ENCODE assay signal across 10 cellular contexts in genomic region chr9:34378376-34379060, GRCh38. TPM values are rescaled to one million over a fixed set of nuclear protein-coding genes. Genes with fewer than 3 reads are reported as not detected.
A peak's percentile ranks its signal among the peaks of the same experiment; 100 is the strongest.
DNase-seq lines count a peak whose midpoint lies in the region; ATAC-seq lines count a peak whose summit lies in the region.
"Had no signal": no experiment of that assay in that cellular context is flagged by ENCODE, and none has a peak within 500 bp of the region (broad histone marks: within the 10 kb centered on the region; RNA-seq: fewer than 3 reads in every experiment).

No MANE protein-coding gene starts in this region.

- H3K9me3 Mint-ChIP-seq in activated naive CD4-positive, alpha-beta T cell treated with anti-CD3 and anti-CD28 coated beads, Interleukin-2, amount 10 ng/mL, durations not matched to agents 7 days and 5 days = no peaks in the 10 kb centered on the region
- H3K9me3 Mint-ChIP-seq in activated naive CD4-positive, alpha-beta T cell treated with anti-CD3 and anti-CD28 coated beads for 36 hours = no peaks in the 10 kb centered on the region
- H3K9me3 Mint-ChIP-seq in activated T-helper 1 cell treated with anti-CD3 and anti-CD28 coated beads, Interleukin-12 subunit alpha, Interleukin-12 subunit beta, Interleukin-2, Interleukin-4 antibody, amounts not matched to agents 30 ng/mL and 10 ng/mL and 1 ng/mL, durations not matched to agents 14 hours and 24 hours and 36 hours = no peaks in the 10 kb centered on the region
- no peaks in the 10 kb centered on the region for H3K9me3 Mint-ChIP-seq in naive B cell
- H3K9me3 Mint-ChIP-seq: stimulated activated naive CD8-positive, alpha-beta T cell treated with anti-CD3 and anti-CD28 coated beads, Interleukin-15, amount 100 ng/mL, for 72 hours had no signal

- ATAC-seq in naive B cell (ENCODE audit: low read depth in 2 of 2) = no peak
- no peak for ATAC-seq in HG02610 (IDR thresholded peaks at IDR 0.05; ENCODE audit: unreplicated experiment)

- H3K27ac ChIP-seq in substantia nigra (ENCODE audit: low read depth, low read length, poor library complexity, severe bottlenecking) = peak overlapping the region; percentile 30
- H3K27ac ChIP-seq: uterus had no signal

- no peak for DNase-seq in activated naive CD4-positive, alpha-beta T cell treated with anti-CD3 and anti-CD28 coated beads, Interleukin-2, amount 10 ng/mL, durations not matched to agents 7 days and 5 days
- no peak for DNase-seq in activated naive CD4-positive, alpha-beta T cell treated with anti-CD3 and anti-CD28 coated beads for 36 hours
- DNase-seq in activated T-helper 1 cell treated with anti-CD3 and anti-CD28 coated beads, Interleukin-12 subunit alpha, Interleukin-12 subunit beta, Interleukin-2, Interleukin-4 antibody, amounts not matched to agents 30 ng/mL and 10 ng/mL and 1 ng/mL, durations not matched to agents 14 hours and 24 hours and 36 hours (ENCODE audit: low spot score) = no peak
- no peak for DNase-seq in naive B cell
- no peak for DNase-seq in substantia nigra (lab: John Stamatoyannopoulos, UW)
- no peak for DNase-seq in AG08396 (ENCODE audit: low spot score)
- no peak for DNase-seq in NCI-H82 (lab: John Stamatoyannopoulos, UW)

- CTCF ChIA-PET in activated naive CD4-positive, alpha-beta T cell treated with anti-CD3 and anti-CD28 coated beads, Interleukin-2, amount 10 ng/mL, durations not matched to agents 7 days and 5 days (lab: Charles Lee) = interaction anchor here (0.7 to 9.3 kb wide), 13 partner anchors 7 to 454 kb away, joined by 3 to 119 read pairs (median 4); partner anchors contain the start of genes DNAI1 and FAM219A
- CTCF ChIA-PET in activated naive CD4-positive, alpha-beta T cell treated with anti-CD3 and anti-CD28 coated beads for 36 hours (lab: Charles Lee) = interaction anchor here (0.7 to 6.4 kb wide), 14 partner anchors 9 to 329 kb away, joined by 3 to 89 read pairs (median 4); no protein-coding TSS in a partner anchor

- H3K4me3 Mint-ChIP-seq in activated naive CD4-positive, alpha-beta T cell treated with anti-CD3 and anti-CD28 coated beads, Interleukin-2, amount 10 ng/mL, durations not matched to agents 7 days and 5 days = peak overlapping the region; percentile 29
- no peak overlapping the region for H3K4me3 Mint-ChIP-seq in activated naive CD4-positive, alpha-beta T cell treated with anti-CD3 and anti-CD28 coated beads for 36 hours
- H3K4me3 Mint-ChIP-seq in activated T-helper 1 cell treated with anti-CD3 and anti-CD28 coated beads, Interleukin-12 subunit alpha, Interleukin-12 subunit beta, Interleukin-2, Interleukin-4 antibody, amounts not matched to agents 30 ng/mL and 10 ng/mL and 1 ng/mL, durations not matched to agents 14 hours and 24 hours and 36 hours = peak overlapping the region; percentile 40
- peak overlapping the region in 7 of 8 donors; percentile 33 to 92 (median 83) for H3K4me3 Mint-ChIP-seq in naive B cell

- H3K27ac Mint-ChIP-seq in activated naive CD4-positive, alpha-beta T cell treated with anti-CD3 and anti-CD28 coated beads, Interleukin-2, amount 10 ng/mL, durations not matched to agents 7 days and 5 days = no peak overlapping the region
- no peak overlapping the region for H3K27ac Mint-ChIP-seq in activated naive CD4-positive, alpha-beta T cell treated with anti-CD3 and anti-CD28 coated beads for 36 hours
- peak overlapping the region; percentile 5 for H3K27ac Mint-ChIP-seq in activated T-helper 1 cell treated with anti-CD3 and anti-CD28 coated beads, Interleukin-12 subunit alpha, Interleukin-12 subunit beta, Interleukin-2, Interleukin-4 antibody, amounts not matched to agents 30 ng/mL and 10 ng/mL and 1 ng/mL, durations not matched to agents 14 hours and 24 hours and 36 hours
- no peak overlapping the region for H3K27ac Mint-ChIP-seq in naive B cell
- H3K27ac Mint-ChIP-seq: stimulated activated naive CD8-positive, alpha-beta T cell treated with anti-CD3 and anti-CD28 coated beads, Interleukin-15, amount 100 ng/mL, for 72 hours had no signal

- peaks cover 48% of the 10 kb centered on the region for H3K4me1 Mint-ChIP-seq in activated naive CD4-positive, alpha-beta T cell treated with anti-CD3 and anti-CD28 coated beads, Interleukin-2, amount 10 ng/mL, durations not matched to agents 7 days and 5 days
- peaks cover 30% of the 10 kb centered on the region for H3K4me1 Mint-ChIP-seq in activated naive CD4-positive, alpha-beta T cell treated with anti-CD3 and anti-CD28 coated beads for 36 hours (ENCODE audit: low read depth)
- H3K4me1 Mint-ChIP-seq in activated T-helper 1 cell treated with anti-CD3 and anti-CD28 coated beads, Interleukin-12 subunit alpha, Interleukin-12 subunit beta, Interleukin-2, Interleukin-4 antibody, amounts not matched to agents 30 ng/mL and 10 ng/mL and 1 ng/mL, durations not matched to agents 14 hours and 24 hours and 36 hours (ENCODE audit: low read depth) = peaks cover 47% of the 10 kb centered on the region
- H3K4me1 Mint-ChIP-seq in naive B cell = peaks cover 35 to 47% (median 36%) of the 10 kb centered on the region in 3 donors

- H3K27me3 Mint-ChIP-seq in activated naive CD4-positive, alpha-beta T cell treated with anti-CD3 and anti-CD28 coated beads, Interleukin-2, amount 10 ng/mL, durations not matched to agents 7 days and 5 days = peaks cover 42% of the 10 kb centered on the region
- H3K27me3 Mint-ChIP-seq in activated naive CD4-positive, alpha-beta T cell treated with anti-CD3 and anti-CD28 coated beads for 36 hours (ENCODE audit: low read depth) = no peaks in the 10 kb centered on the region
- peaks cover 19% of the 10 kb centered on the region for H3K27me3 Mint-ChIP-seq in activated T-helper 1 cell treated with anti-CD3 and anti-CD28 coated beads, Interleukin-12 subunit alpha, Interleukin-12 subunit beta, Interleukin-2, Interleukin-4 antibody, amounts not matched to agents 30 ng/mL and 10 ng/mL and 1 ng/mL, durations not matched to agents 14 hours and 24 hours and 36 hours (ENCODE audit: insufficient read depth)
- peaks cover 0 to 20% (median 4%) of the 10 kb centered on the region in 3 donors for H3K27me3 Mint-ChIP-seq in naive B cell

- peaks cover 1% of the 10 kb centered on the region for H3K36me3 Mint-ChIP-seq in activated naive CD4-positive, alpha-beta T cell treated with anti-CD3 and anti-CD28 coated beads, Interleukin-2, amount 10 ng/mL, durations not matched to agents 7 days and 5 days
- H3K36me3 Mint-ChIP-seq in activated naive CD4-positive, alpha-beta T cell treated with anti-CD3 and anti-CD28 coated beads for 36 hours (ENCODE audit: low read depth) = no peaks in the 10 kb centered on the region
- H3K36me3 Mint-ChIP-seq in activated T-helper 1 cell treated with anti-CD3 and anti-CD28 coated beads, Interleukin-12 subunit alpha, Interleukin-12 subunit beta, Interleukin-2, Interleukin-4 antibody, amounts not matched to agents 30 ng/mL and 10 ng/mL and 1 ng/mL, durations not matched to agents 14 hours and 24 hours and 36 hours (ENCODE audit: low read depth) = no peaks in the 10 kb centered on the region
- no peaks in the 10 kb centered on the region for H3K36me3 Mint-ChIP-seq in naive B cell

- intact Hi-C loops in activated naive CD4-positive, alpha-beta T cell treated with anti-CD3 and anti-CD28 coated beads for 36 hours (cut with micrococcal nuclease) = loop anchor here (1.0 to 5.0 kb wide), 8 partner anchors 46 to 609 kb away; partner anchors contain the start of genes DNAI1, DNAJB5, FAM219A and UBE2R2
- intact Hi-C loops in activated T-helper 1 cell treated with anti-CD3 and anti-CD28 coated beads, Interleukin-12 subunit alpha, Interleukin-12 subunit beta, Interleukin-2, Interleukin-4 antibody, amounts not matched to agents 30 ng/mL and 10 ng/mL and 1 ng/mL, durations not matched to agents 14 hours and 24 hours and 36 hours (cut with micrococcal nuclease) = loop anchor here (1.0 to 2.0 kb wide), 4 partner anchors 46 to 562 kb away; partner anchors contain the start of gene UBE2R2

RNA-seq across cellular contexts. Expression of gene MYORG, which starts 1.8 kb away (rescaled TPM):
- total RNA-seq in activated naive CD4-positive, alpha-beta T cell treated with anti-CD3 and anti-CD28 coated beads for 36 hours = 1 to 10 TPM; 1.1 to 2.0 TPM
- 1.0 and 1.9 TPM in 2 replicates for total RNA-seq in activated T-helper 1 cell treated with anti-CD3 and anti-CD28 coated beads, Interleukin-12 subunit alpha, Interleukin-12 subunit beta, Interleukin-2, Interleukin-4 antibody, amounts not matched to agents 30 ng/mL and 10 ng/mL and 1 ng/mL, durations not matched to agents 14 hours and 24 hours and 36 hours
- under 1 TPM in 2 of 6 donors, not detected in 4; 0.08 to 0.25 TPM for polyA plus RNA-seq in naive B cell (ENCODE audit: low read depth in 6 of 6)

RNA-seq across cellular contexts. Expression of gene NUDT2, which starts 49.1 kb away (rescaled TPM):
- 10 to 100 TPM; 39.2 to 42.9 TPM for total RNA-seq in activated naive CD4-positive, alpha-beta T cell treated with anti-CD3 and anti-CD28 coated beads for 36 hours
- 31.0 TPM in 2 replicates for total RNA-seq in activated T-helper 1 cell treated with anti-CD3 and anti-CD28 coated beads, Interleukin-12 subunit alpha, Interleukin-12 subunit beta, Interleukin-2, Interleukin-4 antibody, amounts not matched to agents 30 ng/mL and 10 ng/mL and 1 ng/mL, durations not matched to agents 14 hours and 24 hours and 36 hours
- polyA plus RNA-seq in naive B cell (ENCODE audit: low read depth in 6 of 6) = 10 to 100 TPM in 5 of 6 donors, 1 to 10 TPM in 1; 8.6 to 37.0 (median 20.0) TPM

RNA-seq across cellular contexts. Expression of gene KIF24, which starts 49.5 kb away (rescaled TPM):
- 1 to 10 TPM; 4.2 to 4.5 TPM for total RNA-seq in activated naive CD4-positive, alpha-beta T cell treated with anti-CD3 and anti-CD28 coated beads for 36 hours
- 5.8 and 6.1 TPM in 2 replicates for total RNA-seq in activated T-helper 1 cell treated with anti-CD3 and anti-CD28 coated beads, Interleukin-12 subunit alpha, Interleukin-12 subunit beta, Interleukin-2, Interleukin-4 antibody, amounts not matched to agents 30 ng/mL and 10 ng/mL and 1 ng/mL, durations not matched to agents 14 hours and 24 hours and 36 hours
- under 1 TPM in 5 of 6 donors, not detected in 1; 0.07 to 0.21 (median 0.12) TPM for polyA plus RNA-seq in naive B cell (ENCODE audit: low read depth in 6 of 6)
